1 cellular context compared by ENCODE assay signal in genomic region chr17:49022391-49022941, GRCh38.
TF ChIP-seq lines count a peak whose summit lies in the region.

No MANE protein-coding gene starts in this region.

TF ChIP-seq in HepG2, 621 proteins besides CTCF, POLR2A, EP300 and RAD21 (continued from another document and continues in another):
- TF ChIP-seq ZNF687 (CRISPR knock-in tag; IDR thresholded peaks at IDR 0.05) (peak; percentile 57), ZNF576 (CRISPR knock-in tag; IDR thresholded peaks at IDR 0.05) (no peak), ZBTB46 (CRISPR knock-in tag; IDR thresholded peaks at IDR 0.05; ENCODE audit: borderline replicate concordance) (no peak), ZNF550 (CRISPR knock-in tag; IDR thresholded peaks at IDR 0.05; ENCODE audit: borderline replicate concordance) (no peak), ZFP62 (CRISPR knock-in tag; IDR thresholded peaks at IDR 0.05) (no peak), FOSL2 (CRISPR knock-in tag; IDR thresholded peaks at IDR 0.05) (0 out of 2 replicates have a peak, but pooled peaks have one; percentile 5), ZKSCAN1 (IDR thresholded peaks at IDR 0.05; ENCODE audit: low read length) (no peak), ZNF792 (CRISPR knock-in tag; IDR thresholded peaks at IDR 0.05) (no peak), AKAP8 (CRISPR knock-in tag; IDR thresholded peaks at IDR 0.05) (no peak), ZNF281 (CRISPR knock-in tag; IDR thresholded peaks at IDR 0.05; ENCODE audit: borderline replicate concordance) (peak; percentile 84), MAZ (IDR thresholded peaks at IDR 0.05; ENCODE audit: borderline replicate concordance, low read depth, low read length) (peak; percentile 59; the same call in 1 of the 2 replicates), MAZ (CRISPR knock-in tag; IDR thresholded peaks at IDR 0.05; ENCODE audit: low read depth) (no peak), TMF1 (CRISPR knock-in tag; IDR thresholded peaks at IDR 0.05; ENCODE audit: low read depth) (no peak), HNF4A (CRISPR knock-in tag; IDR thresholded peaks at IDR 0.05) (peak; percentile 33; the same call in 1 of the 2 replicates), HDAC1 (CRISPR knock-in tag; IDR thresholded peaks at IDR 0.05) (no peak), RCOR2 (CRISPR knock-in tag; IDR thresholded peaks at IDR 0.05) (no peak), NFYC (CRISPR knock-in tag; IDR thresholded peaks at IDR 0.05) (peak; percentile 48; the same call in 1 of the 2 replicates), ZBTB40 (IDR thresholded peaks at IDR 0.05) (no peak), ZBTB40 (CRISPR knock-in tag; IDR thresholded peaks at IDR 0.05) (no peak), ZNF83 (CRISPR knock-in tag; IDR thresholded peaks at IDR 0.05; ENCODE audit: borderline replicate concordance) (no peak), SRF (IDR thresholded peaks at IDR 0.05; ENCODE audit: low read depth, low read length) (no peak), KLF6 (CRISPR knock-in tag; IDR thresholded peaks at IDR 0.05) (no peak), ZNF446 (CRISPR knock-in tag; IDR thresholded peaks at IDR 0.05) (no peak), ZNF713 (CRISPR knock-in tag; IDR thresholded peaks at IDR 0.05) (no peak), ZNF496 (CRISPR knock-in tag; IDR thresholded peaks at IDR 0.05; ENCODE audit: insufficient replicate concordance) (no peak), SP5 (CRISPR knock-in tag; IDR thresholded peaks at IDR 0.05; ENCODE audit: borderline replicate concordance, low read depth) (0 out of 2 replicates have a peak, but pooled peaks have one; percentile 17), GABPB1 (CRISPR knock-in tag; IDR thresholded peaks at IDR 0.05) (no peak), NFKB2 (CRISPR knock-in tag; IDR thresholded peaks at IDR 0.05; ENCODE audit: borderline replicate concordance) (no peak), TP53 (CRISPR knock-in tag; conservative IDR thresholded peaks at IDR 0.05) (no peak), FOXJ3 (CRISPR knock-in tag; IDR thresholded peaks at IDR 0.05; ENCODE audit: borderline replicate concordance) (no peak), TCF7 (IDR thresholded peaks at IDR 0.05; ENCODE audit: low read depth) (no peak), CC2D1A (CRISPR knock-in tag; IDR thresholded peaks at IDR 0.05) (no peak), PHF20 (CRISPR knock-in tag; IDR thresholded peaks at IDR 0.05) (no peak), HNRNPK (IDR thresholded peaks at IDR 0.05; ENCODE audit: low read depth, low read length, poor library complexity, severe bottlenecking) (peak; percentile 32)
- TF ChIP-seq, protein P1, sequence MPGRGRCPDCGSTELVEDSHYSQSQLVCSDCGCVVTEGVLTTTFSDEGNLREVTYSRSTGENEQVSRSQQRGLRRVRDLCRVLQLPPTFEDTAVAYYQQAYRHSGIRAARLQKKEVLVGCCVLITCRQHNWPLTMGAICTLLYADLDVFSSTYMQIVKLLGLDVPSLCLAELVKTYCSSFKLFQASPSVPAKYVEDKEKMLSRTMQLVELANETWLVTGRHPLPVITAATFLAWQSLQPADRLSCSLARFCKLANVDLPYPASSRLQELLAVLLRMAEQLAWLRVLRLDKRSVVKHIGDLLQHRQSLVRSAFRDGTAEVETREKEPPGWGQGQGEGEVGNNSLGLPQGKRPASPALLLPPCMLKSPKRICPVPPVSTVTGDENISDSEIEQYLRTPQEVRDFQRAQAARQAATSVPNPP (CRISPR knock-in tag; IDR thresholded peaks at IDR 0.05): no peak
- TF ChIP-seq, protein P2, sequence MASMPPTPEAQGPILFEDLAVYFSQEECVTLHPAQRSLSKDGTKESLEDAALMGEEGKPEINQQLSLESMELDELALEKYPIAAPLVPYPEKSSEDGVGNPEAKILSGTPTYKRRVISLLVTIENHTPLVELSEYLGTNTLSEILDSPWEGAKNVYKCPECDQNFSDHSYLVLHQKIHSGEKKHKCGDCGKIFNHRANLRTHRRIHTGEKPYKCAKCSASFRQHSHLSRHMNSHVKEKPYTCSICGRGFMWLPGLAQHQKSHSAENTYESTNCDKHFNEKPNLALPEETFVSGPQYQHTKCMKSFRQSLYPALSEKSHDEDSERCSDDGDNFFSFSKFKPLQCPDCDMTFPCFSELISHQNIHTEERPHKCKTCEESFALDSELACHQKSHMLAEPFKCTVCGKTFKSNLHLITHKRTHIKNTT (CRISPR knock-in tag; IDR thresholded peaks at IDR 0.05): no peak
- TF ChIP-seq, protein P3, sequence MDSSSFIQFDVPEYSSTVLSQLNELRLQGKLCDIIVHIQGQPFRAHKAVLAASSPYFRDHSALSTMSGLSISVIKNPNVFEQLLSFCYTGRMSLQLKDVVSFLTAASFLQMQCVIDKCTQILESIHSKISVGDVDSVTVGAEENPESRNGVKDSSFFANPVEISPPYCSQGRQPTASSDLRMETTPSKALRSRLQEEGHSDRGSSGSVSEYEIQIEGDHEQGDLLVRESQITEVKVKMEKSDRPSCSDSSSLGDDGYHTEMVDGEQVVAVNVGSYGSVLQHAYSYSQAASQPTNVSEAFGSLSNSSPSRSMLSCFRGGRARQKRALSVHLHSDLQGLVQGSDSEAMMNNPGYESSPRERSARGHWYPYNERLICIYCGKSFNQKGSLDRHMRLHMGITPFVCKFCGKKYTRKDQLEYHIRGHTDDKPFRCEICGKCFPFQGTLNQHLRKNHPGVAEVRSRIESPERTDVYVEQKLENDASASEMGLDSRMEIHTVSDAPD (CRISPR knock-in tag; IDR thresholded peaks at IDR 0.05): no peak
